ENCODE assay signal across 1 cellular context in the genomic region with DNA sequence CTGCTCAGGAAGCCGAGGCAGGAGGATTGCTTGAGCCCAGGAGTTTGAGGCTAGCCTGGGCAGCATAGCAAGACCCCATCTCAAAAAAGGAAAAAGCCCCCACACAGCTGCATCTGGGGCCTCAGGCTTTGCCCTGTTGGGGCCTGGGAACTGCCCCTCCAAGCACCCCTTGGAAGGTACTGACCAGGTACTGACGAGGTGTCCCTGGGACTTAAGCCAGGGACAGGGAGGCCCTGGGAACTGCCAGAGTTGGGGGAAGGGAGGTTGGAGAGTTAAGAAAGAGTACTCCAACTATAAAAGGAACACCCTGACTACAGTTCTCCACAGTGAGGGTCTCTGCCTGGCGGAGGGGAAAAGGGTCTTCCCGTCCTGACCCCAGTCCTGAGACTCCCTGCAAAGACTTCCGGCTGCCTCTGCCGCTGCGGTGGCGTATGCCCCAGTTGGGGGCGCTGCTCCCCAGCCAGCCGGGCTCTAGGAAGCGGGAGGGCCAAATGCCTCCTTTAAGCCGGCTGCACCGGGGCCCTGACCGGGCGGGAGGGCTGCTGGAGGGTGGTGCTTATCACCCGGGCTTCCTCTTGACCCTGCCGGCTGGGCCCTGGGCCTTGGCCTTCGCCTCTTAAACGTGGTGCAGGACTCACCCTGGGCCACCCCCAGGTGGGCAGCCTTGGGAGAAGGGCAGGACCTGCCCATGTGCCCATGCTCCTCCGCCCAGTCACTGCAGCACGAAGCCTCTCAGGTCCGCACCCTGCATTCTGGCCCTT.
TF ChIP-seq lines count a peak whose summit lies in the region.

No MANE protein-coding gene starts in this region.

TF ChIP-seq in HepG2, 621 proteins besides CTCF, POLR2A, EP300 and RAD21 (continued from another document and continues in another):
- TF ChIP-seq UBTF (CRISPR knock-in tag; IDR thresholded peaks at IDR 0.05) (peak; percentile 87), HMGXB4 (CRISPR knock-in tag; IDR thresholded peaks at IDR 0.05; ENCODE audit: borderline replicate concordance in 1 of 2, low read depth in 1 of 2) (peak; percentile 95 to 97), XRCC5 (optimal IDR thresholded peaks at IDR 0.05; ENCODE audit: low read length) (peak; percentile 98), ESRRA (CRISPR knock-in tag; IDR thresholded peaks at IDR 0.05; ENCODE audit: low read depth) (0 out of 2 replicates have a peak, but pooled peaks have one; percentile 24), ZZZ3 (CRISPR knock-in tag; IDR thresholded peaks at IDR 0.05; ENCODE audit: borderline replicate concordance) (no peak), PRPF4 (IDR thresholded peaks at IDR 0.05; ENCODE audit: low read depth, low read length, poor library complexity, severe bottlenecking) (no peak), ZNF788 (CRISPR knock-in tag; IDR thresholded peaks at IDR 0.05; ENCODE audit: borderline replicate concordance) (no peak; the same call in 1 of the 2 replicates), SP5 (CRISPR knock-in tag; IDR thresholded peaks at IDR 0.05; ENCODE audit: borderline replicate concordance, low read depth) (no peak; the same call in 1 of the 2 replicates), JUND (CRISPR knock-in tag; IDR thresholded peaks at IDR 0.05) (no peak), ZNF337 (CRISPR knock-in tag; IDR thresholded peaks at IDR 0.05; ENCODE audit: borderline replicate concordance, low read depth) (no peak), ZNF563 (CRISPR knock-in tag; IDR thresholded peaks at IDR 0.05) (peak; percentile 25; the same call in 1 of the 2 replicates), CBFB (CRISPR knock-in tag; IDR thresholded peaks at IDR 0.05) (peak; percentile 76; the same call in 1 of the 2 replicates), MIER2 (CRISPR knock-in tag; IDR thresholded peaks at IDR 0.05) (peak; percentile 44; the same call in 1 of the 2 replicates), BCL3 (CRISPR knock-in tag; IDR thresholded peaks at IDR 0.05) (peak; percentile 76; the same call in 1 of the 2 replicates), ZNF564 (CRISPR knock-in tag; IDR thresholded peaks at IDR 0.05) (0 out of 2 replicates have a peak, but pooled peaks have one; percentile 59), ZNF33B (CRISPR knock-in tag; IDR thresholded peaks at IDR 0.05) (no peak), GABPA (IDR thresholded peaks at IDR 0.05; ENCODE audit: low read depth, low read length) (no peak; the same call in 1 of the 2 replicates), GABPA (CRISPR knock-in tag; IDR thresholded peaks at IDR 0.05; ENCODE audit: low read depth) (peak; percentile 74), ZNF18 (CRISPR knock-in tag; IDR thresholded peaks at IDR 0.05; ENCODE audit: insufficient replicate concordance) (no peak), CHCHD3 (CRISPR knock-in tag; IDR thresholded peaks at IDR 0.05) (0 out of 2 replicates have a peak, but pooled peaks have one; percentile 70), ZNF782 (CRISPR knock-in tag; IDR thresholded peaks at IDR 0.05; ENCODE audit: borderline replicate concordance) (peak; percentile 62; the same call in 1 of the 2 replicates), ZNF136 (CRISPR knock-in tag; IDR thresholded peaks at IDR 0.05; ENCODE audit: low read depth) (no peak), GZF1 (CRISPR knock-in tag; IDR thresholded peaks at IDR 0.05) (peak; percentile 68; the same call in 1 of the 2 replicates), MED1 (CRISPR knock-in tag; IDR thresholded peaks at IDR 0.05) (peak; percentile 41; the same call in 1 of the 2 replicates), NONO (IDR thresholded peaks at IDR 0.05) (no peak), NONO (CRISPR knock-in tag; conservative IDR thresholded peaks at IDR 0.05) (no peak; the same call in 1 of the 2 replicates), ETS1 (CRISPR knock-in tag; IDR thresholded peaks at IDR 0.05) (no peak), FOXA1 (IDR thresholded peaks at IDR 0.05) (no peak), FOXA1 (CRISPR knock-in tag; IDR thresholded peaks at IDR 0.05) (no peak), MXI1 (IDR thresholded peaks at IDR 0.05; ENCODE audit: borderline replicate concordance, low read depth, low read length) (0 out of 3 replicates have a peak, but pooled peaks have one; percentile 47)
- TF ChIP-seq, protein P1, sequence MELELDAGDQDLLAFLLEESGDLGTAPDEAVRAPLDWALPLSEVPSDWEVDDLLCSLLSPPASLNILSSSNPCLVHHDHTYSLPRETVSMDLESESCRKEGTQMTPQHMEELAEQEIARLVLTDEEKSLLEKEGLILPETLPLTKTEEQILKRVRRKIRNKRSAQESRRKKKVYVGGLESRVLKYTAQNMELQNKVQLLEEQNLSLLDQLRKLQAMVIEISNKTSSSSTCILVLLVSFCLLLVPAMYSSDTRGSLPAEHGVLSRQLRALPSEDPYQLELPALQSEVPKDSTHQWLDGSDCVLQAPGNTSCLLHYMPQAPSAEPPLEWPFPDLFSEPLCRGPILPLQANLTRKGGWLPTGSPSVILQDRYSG (CRISPR knock-in tag; IDR thresholded peaks at IDR 0.05), result no peak
- TF ChIP-seq, protein P2, sequence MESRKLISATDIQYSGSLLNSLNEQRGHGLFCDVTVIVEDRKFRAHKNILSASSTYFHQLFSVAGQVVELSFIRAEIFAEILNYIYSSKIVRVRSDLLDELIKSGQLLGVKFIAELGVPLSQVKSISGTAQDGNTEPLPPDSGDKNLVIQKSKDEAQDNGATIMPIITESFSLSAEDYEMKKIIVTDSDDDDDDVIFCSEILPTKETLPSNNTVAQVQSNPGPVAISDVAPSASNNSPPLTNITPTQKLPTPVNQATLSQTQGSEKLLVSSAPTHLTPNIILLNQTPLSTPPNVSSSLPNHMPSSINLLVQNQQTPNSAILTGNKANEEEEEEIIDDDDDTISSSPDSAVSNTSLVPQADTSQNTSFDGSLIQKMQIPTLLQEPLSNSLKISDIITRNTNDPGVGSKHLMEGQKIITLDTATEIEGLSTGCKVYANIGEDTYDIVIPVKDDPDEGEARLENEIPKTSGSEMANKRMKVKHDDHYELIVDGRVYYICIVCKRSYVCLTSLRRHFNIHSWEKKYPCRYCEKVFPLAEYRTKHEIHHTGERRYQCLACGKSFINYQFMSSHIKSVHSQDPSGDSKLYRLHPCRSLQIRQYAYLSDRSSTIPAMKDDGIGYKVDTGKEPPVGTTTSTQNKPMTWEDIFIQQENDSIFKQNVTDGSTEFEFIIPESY (CRISPR knock-in tag; IDR thresholded peaks at IDR 0.05), result peak; percentile 56; the same call in 1 of the 2 replicates
- TF ChIP-seq, protein P3, sequence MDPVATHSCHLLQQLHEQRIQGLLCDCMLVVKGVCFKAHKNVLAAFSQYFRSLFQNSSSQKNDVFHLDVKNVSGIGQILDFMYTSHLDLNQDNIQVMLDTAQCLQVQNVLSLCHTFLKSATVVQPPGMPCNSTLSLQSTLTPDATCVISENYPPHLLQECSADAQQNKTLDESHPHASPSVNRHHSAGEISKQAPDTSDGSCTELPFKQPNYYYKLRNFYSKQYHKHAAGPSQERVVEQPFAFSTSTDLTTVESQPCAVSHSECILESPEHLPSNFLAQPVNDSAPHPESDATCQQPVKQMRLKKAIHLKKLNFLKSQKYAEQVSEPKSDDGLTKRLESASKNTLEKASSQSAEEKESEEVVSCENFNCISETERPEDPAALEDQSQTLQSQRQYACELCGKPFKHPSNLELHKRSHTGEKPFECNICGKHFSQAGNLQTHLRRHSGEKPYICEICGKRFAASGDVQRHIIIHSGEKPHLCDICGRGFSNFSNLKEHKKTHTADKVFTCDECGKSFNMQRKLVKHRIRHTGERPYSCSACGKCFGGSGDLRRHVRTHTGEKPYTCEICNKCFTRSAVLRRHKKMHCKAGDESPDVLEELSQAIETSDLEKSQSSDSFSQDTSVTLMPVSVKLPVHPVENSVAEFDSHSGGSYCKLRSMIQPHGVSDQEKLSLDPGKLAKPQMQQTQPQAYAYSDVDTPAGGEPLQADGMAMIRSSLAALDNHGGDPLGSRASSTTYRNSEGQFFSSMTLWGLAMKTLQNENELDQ (CRISPR knock-in tag; IDR thresholded peaks at IDR 0.05; ENCODE audit: borderline replicate concordance), result no peak
- TF ChIP-seq, protein P4, sequence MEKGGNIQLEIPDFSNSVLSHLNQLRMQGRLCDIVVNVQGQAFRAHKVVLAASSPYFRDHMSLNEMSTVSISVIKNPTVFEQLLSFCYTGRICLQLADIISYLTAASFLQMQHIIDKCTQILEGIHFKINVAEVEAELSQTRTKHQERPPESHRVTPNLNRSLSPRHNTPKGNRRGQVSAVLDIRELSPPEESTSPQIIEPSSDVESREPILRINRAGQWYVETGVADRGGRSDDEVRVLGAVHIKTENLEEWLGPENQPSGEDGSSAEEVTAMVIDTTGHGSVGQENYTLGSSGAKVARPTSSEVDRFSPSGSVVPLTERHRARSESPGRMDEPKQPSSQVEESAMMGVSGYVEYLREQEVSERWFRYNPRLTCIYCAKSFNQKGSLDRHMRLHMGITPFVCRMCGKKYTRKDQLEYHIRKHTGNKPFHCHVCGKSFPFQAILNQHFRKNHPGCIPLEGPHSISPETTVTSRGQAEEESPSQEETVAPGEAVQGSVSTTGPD (CRISPR knock-in tag; IDR thresholded peaks at IDR 0.05), result no peak
